In the genomic region with DNA sequence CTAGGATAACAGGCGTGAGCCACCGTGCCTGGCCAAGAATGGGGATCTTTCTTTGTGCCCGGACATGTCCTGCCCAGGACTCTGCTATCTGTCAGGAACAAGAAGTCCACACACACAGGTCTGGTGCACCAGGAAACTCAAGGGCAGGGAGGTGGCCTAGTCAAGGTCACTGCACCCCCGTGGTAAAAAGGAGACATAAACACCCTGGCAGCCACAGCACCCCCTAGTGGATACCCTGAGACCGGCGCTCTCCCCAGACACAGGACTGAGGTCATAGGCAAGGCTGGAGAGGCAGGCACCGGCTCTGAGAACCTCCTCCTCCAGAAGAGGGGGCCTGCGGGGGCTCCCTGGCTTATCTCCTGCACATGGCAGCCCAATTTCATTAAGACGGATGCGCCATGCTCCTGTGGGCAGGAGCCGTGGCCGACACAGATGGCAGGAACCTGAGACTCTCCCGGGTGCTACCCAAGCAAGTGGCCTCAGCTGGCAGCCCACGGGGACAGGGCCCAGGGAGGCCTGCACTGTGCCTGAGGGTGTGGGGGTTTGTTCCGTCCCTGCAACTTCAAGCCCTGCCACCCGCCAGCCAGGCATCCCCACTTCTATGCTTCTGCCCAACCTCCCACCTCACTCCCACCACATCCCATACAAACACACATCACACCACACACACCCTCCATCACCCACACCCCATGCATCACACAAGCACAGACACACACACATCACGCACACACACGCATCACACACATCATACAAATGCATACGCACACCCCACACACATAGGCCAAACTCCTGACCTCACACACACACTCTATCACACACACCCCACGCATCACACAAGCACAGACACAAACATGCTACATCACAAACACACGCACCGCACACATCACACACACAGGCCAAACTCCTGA, we compare ENCODE assay signal across 9 cellular contexts. TPM values are rescaled to one million over a fixed set of nuclear protein-coding genes. Genes with fewer than 3 reads are reported as not detected.
A peak's percentile ranks its signal among the peaks of the same experiment; 100 is the strongest.
DNase-seq lines count a peak whose midpoint lies in the region; ATAC-seq and TF ChIP-seq lines count a peak whose summit lies in the region.
"Had no signal": no experiment of that assay in that cellular context is flagged by ENCODE, and none has a peak within 500 bp of the region (broad histone marks: within the 10 kb centered on the region; RNA-seq: fewer than 3 reads in every experiment).

No MANE protein-coding gene starts in this region.

- H3K4me1 ChIP-seq in CD8-positive, alpha-beta memory T cell (ENCODE audit: insufficient read depth, low read length): no peaks in the 10 kb centered on the region
- peaks cover 3 to 63% (median 28%) of the 10 kb centered on the region in 6 donors for H3K4me1 ChIP-seq in spleen

- CTCF ChIA-PET in CD8-positive, alpha-beta memory T cell (lab: Charles Lee): interaction anchor here (1.2 to 1.5 kb wide), 2 partner anchors 310 to 379 kb away, joined by 3 to 4 read pairs; no protein-coding TSS in a partner anchor
- CTCF ChIA-PET in RWPE1 (lab: Yijun Ruan, JAX): interaction anchor here (0.5 to 0.8 kb wide), 6 partner anchors 105 to 1254 kb away, joined by 3 to 5 read pairs (median 4); partner anchors contain the start of gene OTUB1

- H3K4me1 Mint-ChIP-seq in CD8-positive, alpha-beta memory T cell: peaks cover 7 to 9% (median 7%) of the 10 kb centered on the region in 3 donors
- peaks cover 11% of the 10 kb centered on the region for H3K4me1 Mint-ChIP-seq in activated T-helper 2 cell treated with anti-CD3 and anti-CD28 coated beads, Interferon-gamma antibody, Interleukin-2, Interleukin-4, amounts not matched to agents 10 μg/mL and 5 μg/mL and 100 μg/mL, durations not matched to agents 14 hours and 24 hours and 36 hours (ENCODE audit: low read depth)

- ATAC-seq in GM19467 (IDR thresholded peaks at IDR 0.05; ENCODE audit: unreplicated experiment): no peak

- intact Hi-C loops in activated T-helper 2 cell treated with anti-CD3 and anti-CD28 coated beads, Interferon-gamma antibody, Interleukin-2, Interleukin-4, amounts not matched to agents 10 μg/mL and 5 μg/mL and 100 μg/mL, durations not matched to agents 14 hours and 24 hours and 36 hours (cut with micrococcal nuclease): loop anchor here (5.0 kb wide), 1 partner anchor 379 kb away; the partner anchor contains the start of gene ZFTA
- intact Hi-C loops in spleen (cut with DNase I; ENCODE audit: low total_unique reads): loop anchor here (5.0 kb wide), 1 partner anchor 309 kb away; the partner anchor contains the start of gene MARK2

- no peaks in the 10 kb centered on the region for H3K27me3 ChIP-seq in CD8-positive, alpha-beta memory T cell (ENCODE audit: insufficient read depth, low read length, poor library complexity, severe bottlenecking)
- H3K27me3 ChIP-seq in spleen (replicated peaks in 1 of 7): no peaks in the 10 kb centered on the region

- WGBS in spleen, 5 donors: 62 to 79% (median 64%) methylated on average over 19 to 22 of the region's 22 CpGs

- peak; percentile 65 for TF ChIP-seq CTCF in RWPE1 (conservative IDR thresholded peaks at IDR 0.05; ENCODE audit: low read depth)
- peak; percentile 20 to 86 (median 63) for TF ChIP-seq CTCF in spleen (IDR thresholded peaks at IDR 0.05 in 8 of 11, conservative IDR thresholded peaks at IDR 0.05 in 3 of 11)

- H3K4me3 ChIP-seq in CD8-positive, alpha-beta memory T cell (ENCODE audit: low read length): no peak overlapping the region
- H3K4me3 ChIP-seq in spleen: no peak overlapping the region

- H3K9me3 ChIP-seq in CD8-positive, alpha-beta memory T cell (ENCODE audit: low read length): no peaks in the 10 kb centered on the region
- no peaks in the 10 kb centered on the region for H3K9me3 ChIP-seq in spleen

- H3K36me3 Mint-ChIP-seq in CD8-positive, alpha-beta memory T cell: no peaks in the 10 kb centered on the region
- H3K36me3 Mint-ChIP-seq in activated T-helper 2 cell treated with anti-CD3 and anti-CD28 coated beads, Interferon-gamma antibody, Interleukin-2, Interleukin-4, amounts not matched to agents 10 μg/mL and 5 μg/mL and 100 μg/mL, durations not matched to agents 14 hours and 24 hours and 36 hours (ENCODE audit: low read depth): no peaks in the 10 kb centered on the region
- H3K36me3 Mint-ChIP-seq: IgD-negative memory B cell had no signal

- no peak overlapping the region for H3K27ac ChIP-seq in CD8-positive, alpha-beta memory T cell (ENCODE audit: low read depth, low read length)
- H3K27ac ChIP-seq in RWPE1 (peak overlapping the region; percentile 56), spleen (no peak overlapping the region)

- peak; percentile 36 to 73 (median 43) for DNase-seq in CD8-positive, alpha-beta memory T cell
- DNase-seq in HT-29 (ENCODE audit: low spot score): peak; percentile 67
- DNase-seq in RWPE1 (ENCODE audit: low spot score): peak; percentile 20
- DNase-seq in activated T-helper 2 cell treated with anti-CD3 and anti-CD28 coated beads, Interferon-gamma antibody, Interleukin-2, Interleukin-4, amounts not matched to agents 10 μg/mL and 5 μg/mL and 100 μg/mL, durations not matched to agents 14 hours and 24 hours and 36 hours (ENCODE audit: low spot score): peak; percentile 58
- DNase-seq in glomerular visceral epithelial cell (ENCODE audit: extremely low spot score): peak; percentile 53
- DNase-seq in spleen: peak; percentile 87
- no peak for DNase-seq in putamen (ENCODE audit: low spot score)

- no peaks in the 10 kb centered on the region for H3K9me3 Mint-ChIP-seq in CD8-positive, alpha-beta memory T cell
- no peaks in the 10 kb centered on the region for H3K9me3 Mint-ChIP-seq in activated T-helper 2 cell treated with anti-CD3 and anti-CD28 coated beads, Interferon-gamma antibody, Interleukin-2, Interleukin-4, amounts not matched to agents 10 μg/mL and 5 μg/mL and 100 μg/mL, durations not matched to agents 14 hours and 24 hours and 36 hours
- H3K9me3 Mint-ChIP-seq: IgD-negative memory B cell had no signal

- no peak overlapping the region for H3K4me3 Mint-ChIP-seq in CD8-positive, alpha-beta memory T cell
- H3K4me3 Mint-ChIP-seq in activated T-helper 2 cell treated with anti-CD3 and anti-CD28 coated beads, Interferon-gamma antibody, Interleukin-2, Interleukin-4, amounts not matched to agents 10 μg/mL and 5 μg/mL and 100 μg/mL, durations not matched to agents 14 hours and 24 hours and 36 hours (ENCODE audit: low read depth): no peak overlapping the region

- POLR2A ChIA-PET in CD8-positive, alpha-beta memory T cell (lab: Charles Lee): no interaction called here
- POLR2A ChIA-PET in RWPE1 (lab: Yijun Ruan, JAX; ENCODE audit: low non-redundant PET): no interaction called here

- peak overlapping the region in 2 of 8 donors; percentile 45 to 55 for H3K27ac Mint-ChIP-seq in CD8-positive, alpha-beta memory T cell
- no peak overlapping the region for H3K27ac Mint-ChIP-seq in activated T-helper 2 cell treated with anti-CD3 and anti-CD28 coated beads, Interferon-gamma antibody, Interleukin-2, Interleukin-4, amounts not matched to agents 10 μg/mL and 5 μg/mL and 100 μg/mL, durations not matched to agents 14 hours and 24 hours and 36 hours
- H3K27ac Mint-ChIP-seq: IgD-negative memory B cell had no signal

- no peak for TF ChIP-seq POLR2A in spleen (IDR thresholded peaks at IDR 0.05)

- H3K36me3 ChIP-seq in CD8-positive, alpha-beta memory T cell (ENCODE audit: insufficient read depth, low read length): no peaks in the 10 kb centered on the region
- H3K36me3 ChIP-seq in spleen: no peaks in the 10 kb centered on the region

- H3K27me3 Mint-ChIP-seq in CD8-positive, alpha-beta memory T cell: no peaks in the 10 kb centered on the region
- H3K27me3 Mint-ChIP-seq in activated T-helper 2 cell treated with anti-CD3 and anti-CD28 coated beads, Interferon-gamma antibody, Interleukin-2, Interleukin-4, amounts not matched to agents 10 μg/mL and 5 μg/mL and 100 μg/mL, durations not matched to agents 14 hours and 24 hours and 36 hours (ENCODE audit: low read depth): no peaks in the 10 kb centered on the region

RNA-seq across cellular contexts. Expression of gene MACROD1, which starts 19.6 kb away (rescaled TPM):
- total RNA-seq in CD8-positive, alpha-beta memory T cell: 10 to 100 TPM; 19.6 to 25.5 TPM
- 9.2 TPM for polyA plus RNA-seq in CD8-positive, alpha-beta memory T cell
- total RNA-seq in HT-29 (2014; rRNA removed; shearing (Covaris generic)): 184 and 226 TPM in 2 replicates
- 23.4 and 26.7 TPM in 2 replicates for total RNA-seq in activated T-helper 2 cell treated with anti-CD3 and anti-CD28 coated beads, Interferon-gamma antibody, Interleukin-2, Interleukin-4, amounts not matched to agents 10 μg/mL and 5 μg/mL and 100 μg/mL, durations not matched to agents 14 hours and 24 hours and 36 hours
- total RNA-seq in spleen: 10 to 100 TPM in 1 of 7 donors, 1 to 10 TPM in 6; 5.1 to 10.6 (median 7.3) TPM
- 10 to 100 TPM in 2 of 3 donors, 1 to 10 TPM in 1; 7.0 to 20.3 (median 17.6) TPM for polyA plus RNA-seq in spleen

RNA-seq across cellular contexts. Expression of gene STIP1, which starts 39.7 kb away (rescaled TPM):
- total RNA-seq in CD8-positive, alpha-beta memory T cell: 100 to 1,000 TPM; 457 to 461 TPM
- 108 TPM for polyA plus RNA-seq in CD8-positive, alpha-beta memory T cell
- 342 and 388 TPM in 2 replicates for total RNA-seq in HT-29 (2014; rRNA removed; shearing (Covaris generic))
- 480 and 484 TPM in 2 replicates for total RNA-seq in activated T-helper 2 cell treated with anti-CD3 and anti-CD28 coated beads, Interferon-gamma antibody, Interleukin-2, Interleukin-4, amounts not matched to agents 10 μg/mL and 5 μg/mL and 100 μg/mL, durations not matched to agents 14 hours and 24 hours and 36 hours
- total RNA-seq in spleen: 100 to 1,000 TPM in 2 of 7 donors, 10 to 100 TPM in 5; 61.2 to 111 (median 88.2) TPM
- polyA plus RNA-seq in spleen: 10 to 100 TPM; 30.1 to 68.4 (median 38.8) TPM
